In the genomic region with DNA sequence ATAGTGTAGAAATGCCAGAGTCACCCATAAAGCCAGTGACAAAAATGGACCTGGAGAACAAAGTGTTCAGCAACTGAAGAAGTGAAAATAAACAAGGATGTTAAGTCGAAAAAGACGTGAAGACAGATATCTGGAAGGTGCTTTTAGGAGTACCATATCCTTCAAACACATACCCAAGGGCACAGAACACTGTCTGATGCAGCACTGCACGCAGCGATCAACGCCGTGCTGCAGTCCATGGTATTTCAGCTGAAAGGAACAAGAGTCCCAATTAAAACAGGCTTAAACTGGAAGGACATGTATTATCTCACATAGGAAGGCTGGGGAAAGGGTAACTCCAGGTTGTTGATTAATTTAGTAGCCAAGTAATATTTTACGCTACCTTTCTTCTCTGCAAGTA, we compare ENCODE assay signal across 23 cellular contexts.
DNase-seq lines count a peak whose midpoint lies in the region; ATAC-seq, FAIRE-seq and TF ChIP-seq lines count a peak whose summit lies in the region.
"Had no signal": no experiment of that assay in that cellular context is flagged by ENCODE, and none has a peak within 500 bp of the region (broad histone marks: within the 10 kb centered on the region; RNA-seq: fewer than 3 reads in every experiment).

No MANE protein-coding gene starts in this region.

- intact Hi-C loops in Right ventricle myocardium superior (cut with DNase I) = no loop called here
- intact Hi-C loops in spleen (cut with DNase I; ENCODE audit: low total_unique reads) = no loop called here
- intact Hi-C loops in lower leg skin (cut with DNase I; ENCODE audit: low total_unique reads) = no loop called here

- no peaks in the 10 kb centered on the region for H3K9me3 ChIP-seq in adipocyte (ENCODE audit: control insufficient read depth, low read length)
- no peaks in the 10 kb centered on the region for H3K9me3 ChIP-seq in keratinocyte (ENCODE audit: control insufficient read depth, low read depth, low read length)
- H3K9me3 ChIP-seq in thoracic aorta = no peaks in the 10 kb centered on the region
- peaks cover 0 to 4% (median 0%) of the 10 kb centered on the region in 8 donors for H3K9me3 ChIP-seq in spleen
- H3K9me3 ChIP-seq: A549 had no signal

- H3K4me2 ChIP-seq in keratinocyte (ENCODE audit: control insufficient read depth, extremely low read depth, insufficient read depth, low read depth, low read length) = peak overlapping the region; percentile 16
- H3K4me2 ChIP-seq: A549; BLaER1 treated with 17β-estradiol and CSF1 and Interleukin-3, amounts not matched to agents 10 nM and 100 nM had no signal

- dilution Hi-C loops in keratinocyte (cut with MboI; ENCODE audit: extremely low pct_ligation_motif_present, low sequenced_read_pairs) = no loop called here

- H3K9ac ChIP-seq in adipocyte (ENCODE audit: low read length) (no peak overlapping the region), keratinocyte (ENCODE audit: control insufficient read depth, extremely low read depth, insufficient read depth, low read length) (no peak overlapping the region)
- H3K9ac ChIP-seq: BLaER1 treated with 17β-estradiol and CSF1 and Interleukin-3, amounts not matched to agents 10 nM and 100 nM had no signal

- H3K4me3 ChIP-seq in adipocyte (ENCODE audit: low read length) (peak overlapping the region; percentile 46), keratinocyte (ENCODE audit: control insufficient read depth in 2 of 3, extremely low read depth in 1 of 3, insufficient read depth in 2 of 3, low read depth in 1 of 3, low read length in 3 of 3) (no peak overlapping the region), thoracic aorta (peak overlapping the region; percentile 43), spleen (no peak overlapping the region), lower leg skin (ENCODE audit: low read depth, poor library complexity, severe bottlenecking) (no peak overlapping the region)
- H3K4me3 ChIP-seq: A549; BLaER1 treated with 17β-estradiol and CSF1 and Interleukin-3, amounts not matched to agents 10 nM and 100 nM had no signal

- DNase-seq in adipocyte (ENCODE audit: low read depth) (no peak), Right ventricle myocardium superior (no peak), keratinocyte (ENCODE audit: low read depth, low spot score) (no peak), thoracic aorta (ENCODE audit: low spot score) (no peak), spleen (no peak), lower leg skin (ENCODE audit: low spot score in 2 of 2) (no peak)
- DNase-seq in stimulated activated naive CD4-positive, alpha-beta T cell (lab: John Stamatoyannopoulos, UW) = no peak
- DNase-seq: Calu3; CD8-positive, alpha-beta T cell; GF-D8; KBM-7; NCI-H1105 treated with DMSO at 0.1 percent for 48 hours; NCI-H1694; NCI-H2081 treated with DMSO at 0.1 percent for 48 hours; NCI-H748 treated with DMSO at 0.1 percent for 48 hours; NK-92 treated with Interleukin-12 subunit alpha and Interleukin-12 subunit beta, amount 100 ng/mL, for 24 hours; SHP77 treated with DMSO at 0.1 percent for 48 hours had no signal

- H3K4me1 ChIP-seq in adipocyte (ENCODE audit: control insufficient read depth, insufficient read depth, low read length) = peaks cover 25% of the 10 kb centered on the region
- peaks cover 11% of the 10 kb centered on the region for H3K4me1 ChIP-seq in keratinocyte (ENCODE audit: control insufficient read depth, extremely low read depth, insufficient read depth, low read length)
- peaks cover 15 to 29% of the 10 kb centered on the region in 2 donors for H3K4me1 ChIP-seq in thoracic aorta (ENCODE audit: control insufficient read depth in 1 of 2, low read depth in 2 of 2)
- H3K4me1 ChIP-seq in spleen = no peaks in the 10 kb centered on the region
- H3K4me1 ChIP-seq: A549; BLaER1 treated with 17β-estradiol and CSF1 and Interleukin-3, amounts not matched to agents 10 nM and 100 nM had no signal

- H2AFZ ChIP-seq in keratinocyte (ENCODE audit: control insufficient read depth, low read length) = peak overlapping the region; percentile 16

- no peak overlapping the region for H3K27ac ChIP-seq in keratinocyte (ENCODE audit: control insufficient read depth, insufficient read depth, low read length)
- no peak overlapping the region for H3K27ac ChIP-seq in thoracic aorta
- no peak overlapping the region for H3K27ac ChIP-seq in spleen
- H3K27ac ChIP-seq: A549; BLaER1 treated with 17β-estradiol and CSF1 and Interleukin-3, amounts not matched to agents 10 nM and 100 nM had no signal

- 76 to 88% (median 85%) methylated on average over 7 of the region's 7 CpGs for WGBS in spleen, 5 donors
- WGBS in lower leg skin, 2 donors = 33 to 41% methylated on average over 7 of the region's 7 CpGs

- H3K36me3 ChIP-seq in adipocyte (ENCODE audit: control insufficient read depth, insufficient read depth, low read length, severe bottlenecking) (no peaks in the 10 kb centered on the region), keratinocyte (ENCODE audit: control insufficient read depth in 2 of 2, extremely low read depth in 1 of 2, insufficient read depth in 2 of 2, low read length in 2 of 2) (no peaks in the 10 kb centered on the region), thoracic aorta (no peaks in the 10 kb centered on the region), spleen (no peaks in the 10 kb centered on the region)
- H3K36me3 ChIP-seq: BLaER1 treated with 17β-estradiol and CSF1 and Interleukin-3, amounts not matched to agents 10 nM and 100 nM had no signal

- TF ChIP-seq CTCF in keratinocyte (optimal IDR thresholded peaks at IDR 0.05 in 1 of 3, IDR thresholded peaks at IDR 0.05 in 1 of 3, conservative IDR thresholded peaks at IDR 0.05 in 1 of 3; ENCODE audit: extremely low read depth in 1 of 3, insufficient read depth in 2 of 3, low read length in 3 of 3) (no peak), thoracic aorta (IDR thresholded peaks at IDR 0.05) (no peak), spleen (IDR thresholded peaks at IDR 0.05 in 8 of 11, conservative IDR thresholded peaks at IDR 0.05 in 3 of 11) (no peak), lower leg skin (IDR thresholded peaks at IDR 0.05) (no peak)

- H3K27me3 ChIP-seq in adipocyte (replicated peaks; ENCODE audit: control insufficient read depth, insufficient read depth, low read length) (no peaks in the 10 kb centered on the region), keratinocyte (ENCODE audit: control insufficient read depth, extremely low read depth, insufficient read depth, low read length) (no peaks in the 10 kb centered on the region), thoracic aorta (replicated peaks; ENCODE audit: insufficient read depth) (no peaks in the 10 kb centered on the region), spleen (replicated peaks in 1 of 7) (peaks cover 0 to 3% (median 0%) of the 10 kb centered on the region in 7 donors)
- H3K27me3 ChIP-seq: BLaER1 treated with 17β-estradiol and CSF1 and Interleukin-3, amounts not matched to agents 10 nM and 100 nM had no signal

- FAIRE-seq in keratinocyte (lab: Jason Lieb, UNC) = no peak
- FAIRE-seq: A549, GM19239, H1, HepG2, RCC 7860 had no signal

- no peaks in the 10 kb centered on the region for H3K9me1 ChIP-seq in keratinocyte (ENCODE audit: control insufficient read depth, extremely low read depth, insufficient read depth, low read length)

- H4K20me1 ChIP-seq in keratinocyte (ENCODE audit: control insufficient read depth, extremely low read depth, insufficient read depth, low read length) = no peaks in the 10 kb centered on the region
- H4K20me1 ChIP-seq: BLaER1 treated with 17β-estradiol and CSF1 and Interleukin-3, amounts not matched to agents 10 nM and 100 nM had no signal

- TF ChIP-seq POLR2A in spleen (IDR thresholded peaks at IDR 0.05) (no peak), lower leg skin (IDR thresholded peaks at IDR 0.05) (no peak)

- H3K79me2 ChIP-seq in keratinocyte (ENCODE audit: control insufficient read depth, insufficient read depth, low read length) = no peaks in the 10 kb centered on the region

- ATAC-seq in Right ventricle myocardium superior (ENCODE audit: poor library complexity) = peak; percentile 89
- ATAC-seq in thoracic aorta (ENCODE audit: insufficient number of reproducible peaks, low FRiP score, low read depth) = no peak
- ATAC-seq: CD8-positive, alpha-beta T cell; HepG2 had no signal

Comparison
In these comparisons a context has a peak if more than half of its experiments do, and no peak if none do; other contexts are left out.
1. H3K4me3 ChIP-seq: peak in adipocyte (single experiment) and thoracic aorta (single experiment); none in keratinocyte (0 of 3), spleen (0 of 8) and lower leg skin (single experiment).